In genomic region chr21:35565204-35565611, GRCh38 we compare ENCODE assay signal across 1 cellular context.
A peak's percentile ranks its signal among the peaks of the same experiment; 100 is the strongest.
TF ChIP-seq lines count a peak whose summit lies in the region.

No MANE protein-coding gene starts in this region.

TF ChIP-seq in K562, 482 proteins besides CTCF, POLR2A, EP300 and RAD21 (continued from another document and continues in another):
- TF ChIP-seq, protein P1, sequence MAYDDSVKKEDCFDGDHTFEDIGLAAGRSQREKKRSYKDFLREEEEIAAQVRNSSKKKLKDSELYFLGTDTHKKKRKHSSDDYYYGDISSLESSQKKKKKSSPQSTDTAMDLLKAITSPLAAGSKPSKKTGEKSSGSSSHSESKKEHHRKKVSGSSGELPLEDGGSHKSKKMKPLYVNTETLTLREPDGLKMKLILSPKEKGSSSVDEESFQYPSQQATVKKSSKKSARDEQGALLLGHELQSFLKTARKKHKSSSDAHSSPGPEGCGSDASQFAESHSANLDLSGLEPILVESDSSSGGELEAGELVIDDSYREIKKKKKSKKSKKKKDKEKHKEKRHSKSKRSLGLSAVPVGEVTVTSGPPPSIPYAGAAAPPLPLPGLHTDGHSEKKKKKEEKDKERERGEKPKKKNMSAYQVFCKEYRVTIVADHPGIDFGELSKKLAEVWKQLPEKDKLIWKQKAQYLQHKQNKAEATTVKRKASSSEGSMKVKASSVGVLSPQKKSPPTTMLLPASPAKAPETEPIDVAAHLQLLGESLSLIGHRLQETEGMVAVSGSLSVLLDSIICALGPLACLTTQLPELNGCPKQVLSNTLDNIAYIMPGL (CRISPR knock-in tag; IDR thresholded peaks at IDR 0.05) = no peak
- TF ChIP-seq HNRNPK (IDR thresholded peaks at IDR 0.05; ENCODE audit: low read depth, low read length, poor library complexity, severe bottlenecking) = no peak
- TF ChIP-seq STAT5B (CRISPR knock-in tag; IDR thresholded peaks at IDR 0.05) = no peak
- no peak for TF ChIP-seq MTA1 (IDR thresholded peaks at IDR 0.05; ENCODE audit: borderline replicate concordance)
- no peak for TF ChIP-seq SRSF3 (IDR thresholded peaks at IDR 0.05; ENCODE audit: insufficient read depth, low read length)
- peak; percentile 69 for TF ChIP-seq MGA (IDR thresholded peaks at IDR 0.05)
- no peak for TF ChIP-seq ZNF121 (CRISPR knock-in tag; conservative IDR thresholded peaks at IDR 0.05)
- TF ChIP-seq BHLHE40 (IDR thresholded peaks at IDR 0.05; ENCODE audit: low read length) = no peak
- TF ChIP-seq CEBPB (tag; IDR thresholded peaks at IDR 0.05) = no peak
- TF ChIP-seq ZNF3 (CRISPR knock-in tag; IDR thresholded peaks at IDR 0.05) = no peak
- no peak for TF ChIP-seq RFX5 (IDR thresholded peaks at IDR 0.05; ENCODE audit: low read depth, low read length)
- no peak for TF ChIP-seq NELFE (IDR thresholded peaks at IDR 0.05; ENCODE audit: insufficient read depth, insufficient read length)
- peak; percentile 51; the same call in 1 of the 2 replicates for TF ChIP-seq ARID1B (IDR thresholded peaks at IDR 0.05)
- TF ChIP-seq ZNF311 (CRISPR knock-in tag; IDR thresholded peaks at IDR 0.05) = peak; percentile 71; the same call in 1 of the 2 replicates
- no peak for TF ChIP-seq HEY1 (CRISPR knock-in tag; IDR thresholded peaks at IDR 0.05; ENCODE audit: borderline replicate concordance)
- no peak for TF ChIP-seq ZNF583 (CRISPR knock-in tag; IDR thresholded peaks at IDR 0.05)
- no peak for TF ChIP-seq NR3C1 (CRISPR knock-in tag; IDR thresholded peaks at IDR 0.05)
- no peak for TF ChIP-seq ZNF507 (tag; conservative IDR thresholded peaks at IDR 0.05)
- TF ChIP-seq ZNF41 (CRISPR knock-in tag; conservative IDR thresholded peaks at IDR 0.05) = no peak
- TF ChIP-seq SMAD4 (CRISPR knock-in tag; conservative IDR thresholded peaks at IDR 0.05) = no peak
- TF ChIP-seq FOXP4 (CRISPR knock-in tag; IDR thresholded peaks at IDR 0.05; ENCODE audit: borderline replicate concordance) = no peak
- no peak for TF ChIP-seq DACH1 (IDR thresholded peaks at IDR 0.05; ENCODE audit: partially characterized antibody)
- TF ChIP-seq, protein P2, sequence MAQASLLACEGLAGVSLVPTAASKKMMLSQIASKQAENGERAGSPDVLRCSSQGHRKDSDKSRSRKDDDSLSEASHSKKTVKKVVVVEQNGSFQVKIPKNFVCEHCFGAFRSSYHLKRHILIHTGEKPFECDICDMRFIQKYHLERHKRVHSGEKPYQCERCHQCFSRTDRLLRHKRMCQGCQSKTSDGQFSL (CRISPR knock-in tag; IDR thresholded peaks at IDR 0.05) = no peak
- TF ChIP-seq, protein P2 (tag; IDR thresholded peaks at IDR 0.05) = no peak
- no peak for TF ChIP-seq HDAC2 (IDR thresholded peaks at IDR 0.05)
- TF ChIP-seq SLC30A9 (CRISPR knock-in tag; IDR thresholded peaks at IDR 0.05) = no peak
- TF ChIP-seq HOXB6 (CRISPR knock-in tag; IDR thresholded peaks at IDR 0.05; ENCODE audit: borderline replicate concordance) = no peak
- no peak for TF ChIP-seq ARID4B (CRISPR knock-in tag; IDR thresholded peaks at IDR 0.05)
- no peak for TF ChIP-seq ZNF780A (CRISPR knock-in tag; IDR thresholded peaks at IDR 0.05)
- no peak for TF ChIP-seq RNF219 (CRISPR knock-in tag; IDR thresholded peaks at IDR 0.05)
- no peak for TF ChIP-seq ERF (CRISPR knock-in tag; IDR thresholded peaks at IDR 0.05)
- TF ChIP-seq PCBP2 (IDR thresholded peaks at IDR 0.05; ENCODE audit: low read depth, low read length, poor library complexity, severe bottlenecking) = no peak
- TF ChIP-seq, protein P3, sequence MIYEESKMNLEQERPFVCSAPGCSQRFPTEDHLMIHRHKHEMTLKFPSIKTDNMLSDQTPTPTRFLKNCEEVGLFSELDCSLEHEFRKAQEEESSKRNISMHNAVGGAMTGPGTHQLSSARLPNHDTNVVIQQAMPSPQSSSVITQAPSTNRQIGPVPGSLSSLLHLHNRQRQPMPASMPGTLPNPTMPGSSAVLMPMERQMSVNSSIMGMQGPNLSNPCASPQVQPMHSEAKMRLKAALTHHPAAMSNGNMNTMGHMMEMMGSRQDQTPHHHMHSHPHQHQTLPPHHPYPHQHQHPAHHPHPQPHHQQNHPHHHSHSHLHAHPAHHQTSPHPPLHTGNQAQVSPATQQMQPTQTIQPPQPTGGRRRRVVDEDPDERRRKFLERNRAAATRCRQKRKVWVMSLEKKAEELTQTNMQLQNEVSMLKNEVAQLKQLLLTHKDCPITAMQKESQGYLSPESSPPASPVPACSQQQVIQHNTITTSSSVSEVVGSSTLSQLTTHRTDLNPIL (CRISPR knock-in tag; IDR thresholded peaks at IDR 0.05) = no peak
- no peak for TF ChIP-seq TRIM24 (IDR thresholded peaks at IDR 0.05)
